34 cellular contexts compared by ENCODE assay signal in genomic region chr7:90894122-90894521, GRCh38.
"Had no signal": no experiment of that assay in that cellular context is flagged by ENCODE, and none has a peak within 500 bp of the region (broad histone marks: within the 10 kb centered on the region; RNA-seq: fewer than 3 reads in every experiment).

No MANE protein-coding gene starts in this region.

- H3K36me3 ChIP-seq: adrenal gland had no signal

- FAIRE-seq: astrocyte, bronchial epithelial cell had no signal

- H3K27me3 ChIP-seq: adrenal gland had no signal

- H3K4me3 ChIP-seq: adrenal gland had no signal

- ATAC-seq: activated naive CD4-positive, alpha-beta T cell treated with anti-CD3 and anti-CD28 coated beads, Interleukin-2, amount 50 U/mL, for 72 hours; activated T-cell treated with anti-CD3 and anti-CD28 coated beads, Interleukin-2, amount 50 U/mL, for 4 hours; PC-3; Right ventricle myocardium inferior had no signal

- H3K9me3 ChIP-seq: adrenal gland had no signal

- DNase-seq: activated B cell treated with CpG ODN at 0.5 μM for 24 hours; activated CD4-positive, alpha-beta memory T cell treated with anti-CD3 and anti-CD28 coated beads for 36 hours; activated CD4-positive, alpha-beta T cell treated with anti-CD3 and anti-CD28 coated beads for 4 hours; activated CD4-positive, alpha-beta T cell treated with anti-CD3 and anti-CD28 coated beads, Interleukin-2, amount 50 U/mL, for 1 hour; activated CD4-positive, CD25-positive, alpha-beta regulatory T cell treated with anti-CD3 and anti-CD28 coated beads, Interleukin-2, amount 50 U/mL, for 72 hours; activated CD8-positive, alpha-beta memory T cell treated with anti-CD3 and anti-CD28 coated beads, Interleukin-2, amount 50 U/mL, for 4 hours; activated gamma-delta T cell treated with Interleukin-2 at 50 U/mL for 16 hours; activated naive CD4-positive, alpha-beta T cell treated with anti-CD3 and anti-CD28 coated beads for 36 hours; activated T-cell treated with anti-CD3 and anti-CD28 coated beads for 4 hours; activated T-cell treated with anti-CD3 and anti-CD28 coated beads, Interleukin-2, amount 50 U/mL, for 4 hours; adrenal gland; caudate nucleus; cerebellar nuclear complex; MM.1S; MV-4-11; NCI-H1092; NCI-H1436 treated with DMSO at 0.1 percent for 48 hours; NCI-H1694 treated with DMSO at 0.1 percent for 48 hours; NCI-H2029; NCI-H345; NCI-H524 treated with DMSO at 0.1 percent for 48 hours; NK-92 treated with Interleukin-12 subunit alpha and Interleukin-12 subunit beta, amount 100 ng/mL, for 24 hours; PC-3; SIG-M5; SW 1271; T-helper 1 cell; T-helper 2 cell; T-helper 9 cell had no signal

- H3K27ac ChIP-seq: adrenal gland, RWPE1, VCaP had no signal
